Comparison of ENCODE assay signal across 10 cellular contexts in the genomic region with DNA sequence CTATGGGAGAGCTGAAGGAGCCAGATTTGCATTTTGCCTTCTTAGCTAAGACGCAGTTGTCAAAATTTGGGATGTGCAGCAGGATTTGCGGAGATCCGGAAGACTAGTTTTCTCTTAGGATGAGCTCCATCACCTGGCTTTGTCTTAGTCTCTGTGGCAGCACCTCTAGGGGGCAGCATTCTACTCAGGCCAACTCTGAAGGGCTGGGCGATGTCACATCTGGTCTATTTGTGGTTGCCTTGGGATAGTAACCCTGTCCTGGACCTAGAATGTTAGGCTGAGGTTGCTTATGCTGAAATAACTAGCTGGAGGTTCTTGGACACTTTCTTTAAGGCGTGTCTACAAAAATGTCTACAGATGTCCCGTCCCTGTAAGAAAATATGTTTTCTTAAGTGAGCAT.
DNase-seq lines count a peak whose midpoint lies in the region; ATAC-seq and TF ChIP-seq lines count a peak whose summit lies in the region.
"Had no signal": no experiment of that assay in that cellular context is flagged by ENCODE, and none has a peak within 500 bp of the region (broad histone marks: within the 10 kb centered on the region; RNA-seq: fewer than 3 reads in every experiment).

No MANE protein-coding gene starts in this region.

- intact Hi-C loops in psoas muscle (cut with DNase I) = no loop called here

- peak; percentile 10 for TF ChIP-seq CTCF in AG09319 (IDR thresholded peaks at IDR 0.05; ENCODE audit: low read depth, low read length)
- peak; percentile 67 for TF ChIP-seq CTCF in GM12874 (IDR thresholded peaks at IDR 0.05; ENCODE audit: insufficient read depth, low read depth, low read length)
- TF ChIP-seq CTCF in psoas muscle (IDR thresholded peaks at IDR 0.05) = no peak

- no peaks in the 10 kb centered on the region for H3K36me3 ChIP-seq in psoas muscle (ENCODE audit: insufficient read depth in 1 of 2, low read depth in 1 of 2)
- H3K36me3 ChIP-seq: SJSA1 had no signal

- WGBS in psoas muscle, 3 donors = 92 to 94% (median 94%) methylated on average over 6 of the region's 6 CpGs

- H3K4me1 ChIP-seq in psoas muscle = no peaks in the 10 kb centered on the region
- H3K4me1 ChIP-seq: SJSA1 had no signal

- H3K27me3 ChIP-seq in psoas muscle (ENCODE audit: insufficient read depth in 3 of 3, low read length in 2 of 3) = no peaks in the 10 kb centered on the region
- H3K27me3 ChIP-seq: SJSA1 had no signal

- no peak for ATAC-seq in psoas muscle

- H3K27ac ChIP-seq in psoas muscle = no peak overlapping the region
- H3K27ac ChIP-seq: SJSA1 had no signal

- DNase-seq in AG09319 (ENCODE audit: extremely low read depth, low read depth) = no peak
- DNase-seq in OCI-M1 (lab: John Stamatoyannopoulos, UW) = peak; percentile 45
- DNase-seq in hepatic stellate cell (ENCODE audit: low spot score) = peak; percentile 5
- DNase-seq in kidney glomerular epithelial cell (lab: John Stamatoyannopoulos, UW) = no peak
- DNase-seq in activated gamma-delta T cell (lab: John Stamatoyannopoulos, UW) = no peak
- no peak for DNase-seq in NCI-H1048 (lab: John Stamatoyannopoulos, UW)
- DNase-seq in psoas muscle = no peak
- DNase-seq: kidney had no signal

- no peak overlapping the region for H3K4me3 ChIP-seq in psoas muscle
- H3K4me3 ChIP-seq: SJSA1 had no signal

- H3K9me3 ChIP-seq in psoas muscle = no peaks in the 10 kb centered on the region
- H3K9me3 ChIP-seq: SJSA1 had no signal

Comparison
In these comparisons a context has a peak if more than half of its experiments do, and no peak if none do; other contexts are left out.
1. DNase-seq: peak in OCI-M1 (single experiment) and hepatic stellate cell (single experiment); none in AG09319 (single experiment), kidney glomerular epithelial cell (single experiment), activated gamma-delta T cell (single experiment), NCI-H1048 (single experiment) and psoas muscle (0 of 2).